ENCODE assay signal across 18 cellular contexts in genomic region chr17:77344038-77344437, GRCh38.
DNase-seq lines count a peak whose midpoint lies in the region; ATAC-seq, FAIRE-seq and TF ChIP-seq lines count a peak whose summit lies in the region.
"Had no signal": no experiment of that assay in that cellular context is flagged by ENCODE, and none has a peak within 500 bp of the region (broad histone marks: within the 10 kb centered on the region; RNA-seq: fewer than 3 reads in every experiment).

No MANE protein-coding gene starts in this region.

- H3K36me3 ChIP-seq in breast epithelium (no peaks in the 10 kb centered on the region), HepG2 (replicated peaks in 1 of 2; ENCODE audit: control insufficient read depth in 1 of 2, insufficient read depth in 2 of 2, low read length in 2 of 2) (peaks cover 7 to 17% of the 10 kb centered on the region in 2 experiments; a peak in 4 of 5 replicates), left lung (no peaks in the 10 kb centered on the region)

- no peak for TF ChIP-seq RAD21 in HepG2 (CRISPR knock-in tag; IDR thresholded peaks at IDR 0.05)

- FAIRE-seq in HepG2 (lab: Jason Lieb, UNC) = no peak
- FAIRE-seq: HTR-8/SVneo had no signal

- H3K27ac Mint-ChIP-seq in MCF 10A (ENCODE audit: low read depth, unreplicated experiment) = peak overlapping the region; percentile 13
- H3K27ac Mint-ChIP-seq in T-cell = peak overlapping the region; percentile 85 to 92

- peaks cover 76% of the 10 kb centered on the region for H3K79me2 ChIP-seq in HepG2 (ENCODE audit: insufficient read depth, low read length)

- H3K4me1 Mint-ChIP-seq in MCF 10A (ENCODE audit: insufficient read depth, unreplicated experiment) (peaks cover 17% of the 10 kb centered on the region), T-cell (peaks cover 43 to 65% (median 62%) of the 10 kb centered on the region in 3 donors)

- intact Hi-C loops in MCF 10A (cut with micrococcal nuclease) = no loop called here
- intact Hi-C loops in breast epithelium (cut with DNase I; ENCODE audit: low total_unique reads) = loop anchor here (5.0 to 10.0 kb wide), 2 partner anchors 163 to 1879 kb away; no protein-coding TSS in a partner anchor
- intact Hi-C loops in HepG2 (cut with micrococcal nuclease; ENCODE audit: unreplicated experiment) = no loop called here
- intact Hi-C loops in left lung (cut with DNase I) = no loop called here

- H3K4me1 ChIP-seq in breast epithelium (no peaks in the 10 kb centered on the region), HepG2 (ENCODE audit: insufficient read depth, low read length) (peaks cover 13% of the 10 kb centered on the region; the same call in 1 of the 2 replicates), left lung (peaks cover 11 to 37% of the 10 kb centered on the region in 2 donors)
- H3K4me1 ChIP-seq: HAP-1 had no signal

- no peak overlapping the region for H2AFZ ChIP-seq in HepG2 (ENCODE audit: low read length)

- H3K4me3 ChIP-seq in breast epithelium (no peak overlapping the region), HepG2 (replicated peaks in 1 of 3; ENCODE audit: insufficient read depth in 1 of 3, low read depth in 2 of 3, low read length in 3 of 3) (no peak overlapping the region), left lung (no peak overlapping the region)
- H3K4me3 ChIP-seq: HAP-1 had no signal

- H3K36me3 Mint-ChIP-seq in MCF 10A (ENCODE audit: insufficient read depth, unreplicated experiment) (peaks cover 50% of the 10 kb centered on the region), T-cell (no peaks in the 10 kb centered on the region)

- no peak for ATAC-seq in T-cell (replicated peaks in 1 of 4)
- ATAC-seq in HepG2 = no peak
- ATAC-seq in left lung = no peak

- BruUV-seq in MCF 10A (replicated peaks; lab: Mats Ljungman, UMichigan) = no TSS peak
- TSS peak; percentile 31 for BruUV-seq in HepG2 (replicated peaks; lab: Mats Ljungman, UMichigan)

- no peak for TF ChIP-seq POLR2A in breast epithelium (IDR thresholded peaks at IDR 0.05)
- TF ChIP-seq POLR2A in HepG2 (IDR thresholded peaks at IDR 0.05; ENCODE audit: insufficient read depth in 1 of 2, low read depth in 2 of 2, low read length in 2 of 2) = no peak

- H3K9me3 Mint-ChIP-seq in MCF 10A (ENCODE audit: unreplicated experiment) (no peaks in the 10 kb centered on the region), T-cell (no peaks in the 10 kb centered on the region)

- in situ Hi-C loops in HepG2 (cut with HindIII; ENCODE audit: extremely low pct_ligation_motif_present, low pct_unique_long_range_greater_than_20kb) = no loop called here

- H3K4me2 ChIP-seq in HepG2 (ENCODE audit: low read depth, low read length) = no peak overlapping the region

- no peak for TF ChIP-seq EP300 in HepG2 (IDR thresholded peaks at IDR 0.05; ENCODE audit: low read depth in 2 of 2, low read length in 2 of 2)
- no peak for TF ChIP-seq EP300 in HepG2 (CRISPR knock-in tag; IDR thresholded peaks at IDR 0.05; ENCODE audit: borderline replicate concordance)

- no peak overlapping the region for H3K27ac ChIP-seq in breast epithelium
- H3K27ac ChIP-seq in HepG2 (ENCODE audit: extremely low read length, insufficient read depth, low read length) = no peak overlapping the region
- H3K27ac ChIP-seq in left lung = no peak overlapping the region
- H3K27ac ChIP-seq: C4-2B, HL-60 had no signal

- CTCF ChIA-PET in MCF 10A (lab: Yijun Ruan, JAX) = interaction anchor here (0.6 to 0.9 kb wide), 3 partner anchors 71 to 1161 kb away, joined by 3 to 6 read pairs (median 3); no protein-coding TSS in a partner anchor
- CTCF ChIA-PET in T-cell (lab: Charles Lee) = no interaction called here
- CTCF ChIA-PET in HepG2 (lab: Yijun Ruan, JAX; ENCODE audit: low intra/inter-chr PET ratio, low total read pairs) = no interaction called here

- 96% methylated on average over 5 of the region's 5 CpGs for WGBS in HepG2 (ENCODE audit: low lambda C conversion rate)

- no peak overlapping the region for H3K9ac ChIP-seq in HepG2 (ENCODE audit: insufficient read depth, low read depth, low read length)

- H3K9me3 ChIP-seq in breast epithelium (no peaks in the 10 kb centered on the region), HepG2 (ENCODE audit: low read length) (no peaks in the 10 kb centered on the region), left lung (no peaks in the 10 kb centered on the region)
- H3K9me3 ChIP-seq: HAP-1 had no signal

- H3K27me3 Mint-ChIP-seq in MCF 10A (ENCODE audit: insufficient read depth, unreplicated experiment) (no peaks in the 10 kb centered on the region), T-cell (no peaks in the 10 kb centered on the region)

- H3K27me3 ChIP-seq in breast epithelium (no peaks in the 10 kb centered on the region), HepG2 (ENCODE audit: control insufficient read depth in 1 of 2, insufficient read depth in 2 of 2, low read length in 2 of 2) (no peaks in the 10 kb centered on the region), left lung (no peaks in the 10 kb centered on the region)

- H4K20me1 ChIP-seq in HepG2 (ENCODE audit: insufficient read depth, low read length) = peaks cover 29% of the 10 kb centered on the region; the same call in 1 of the 2 replicates

- no peak for DNase-seq in MCF 10A (ENCODE audit: unreplicated experiment)
- DNase-seq in breast epithelium (ENCODE audit: low spot score in 2 of 2) = no peak
- no peak for DNase-seq in T-cell
- no peak for DNase-seq in HepG2 (ENCODE audit: low spot score)
- DNase-seq in A172 (ENCODE audit: low spot score) = no peak
- no peak for DNase-seq in left lung
- DNase-seq in NCI-H526 treated with DMSO at 0.1 percent for 48 hours (lab: John Stamatoyannopoulos, UW) = no peak
- DNase-seq in NCI-H187 (lab: John Stamatoyannopoulos, UW) = no peak
- DNase-seq: 8988T, DMS79 treated with DMSO at 0.1 percent for 48 hours, NCI-H1436, NCI-H2081, NCI-H510A, NCI-H82 had no signal

- POLR2A ChIA-PET in MCF 10A (lab: Yijun Ruan, JAX) (interaction anchor here (1.1 kb wide), 1 partner anchor 10 kb away, joined by 4 read pairs; no protein-coding TSS in a partner anchor), T-cell (lab: Charles Lee) (no interaction called here), HepG2 (lab: Yijun Ruan, JAX) (no interaction called here)

- no peak for TF ChIP-seq CTCF in MCF 10A (IDR thresholded peaks at IDR 0.05; ENCODE audit: unreplicated experiment)
- no peak for TF ChIP-seq CTCF in breast epithelium (IDR thresholded peaks at IDR 0.05)
- no peak for TF ChIP-seq CTCF in HepG2 (CRISPR knock-in tag; IDR thresholded peaks at IDR 0.05)
- no peak for TF ChIP-seq CTCF in left lung (IDR thresholded peaks at IDR 0.05)

- H3K4me3 Mint-ChIP-seq in MCF 10A (ENCODE audit: unreplicated experiment) = no peak overlapping the region
- H3K4me3 Mint-ChIP-seq in T-cell = peak overlapping the region in 1 of 3 donors; percentile 79

TF ChIP-seq in HepG2, 621 proteins besides CTCF, POLR2A, EP300 and RAD21:
- no peak for TF ChIP-seq SSRP1 (CRISPR knock-in tag; IDR thresholded peaks at IDR 0.05)
- no peak for TF ChIP-seq TMF1 (CRISPR knock-in tag; IDR thresholded peaks at IDR 0.05; ENCODE audit: low read depth)
- no peak for TF ChIP-seq LCORL (IDR thresholded peaks at IDR 0.05)
- no peak for TF ChIP-seq LCORL (CRISPR knock-in tag; IDR thresholded peaks at IDR 0.05)
- no peak for TF ChIP-seq EED (CRISPR knock-in tag; IDR thresholded peaks at IDR 0.05)
- TF ChIP-seq ZNF441 (CRISPR knock-in tag; IDR thresholded peaks at IDR 0.05; ENCODE audit: borderline replicate concordance) = no peak
- no peak for TF ChIP-seq PCBP2 (optimal IDR thresholded peaks at IDR 0.05; ENCODE audit: low read depth, low read length, poor library complexity, severe bottlenecking)
- TF ChIP-seq ZNF7 (CRISPR knock-in tag; IDR thresholded peaks at IDR 0.05) = peak; percentile 76
TF ChIP-seq in HepG2: peak in this region for 1.
